In the genomic region with DNA sequence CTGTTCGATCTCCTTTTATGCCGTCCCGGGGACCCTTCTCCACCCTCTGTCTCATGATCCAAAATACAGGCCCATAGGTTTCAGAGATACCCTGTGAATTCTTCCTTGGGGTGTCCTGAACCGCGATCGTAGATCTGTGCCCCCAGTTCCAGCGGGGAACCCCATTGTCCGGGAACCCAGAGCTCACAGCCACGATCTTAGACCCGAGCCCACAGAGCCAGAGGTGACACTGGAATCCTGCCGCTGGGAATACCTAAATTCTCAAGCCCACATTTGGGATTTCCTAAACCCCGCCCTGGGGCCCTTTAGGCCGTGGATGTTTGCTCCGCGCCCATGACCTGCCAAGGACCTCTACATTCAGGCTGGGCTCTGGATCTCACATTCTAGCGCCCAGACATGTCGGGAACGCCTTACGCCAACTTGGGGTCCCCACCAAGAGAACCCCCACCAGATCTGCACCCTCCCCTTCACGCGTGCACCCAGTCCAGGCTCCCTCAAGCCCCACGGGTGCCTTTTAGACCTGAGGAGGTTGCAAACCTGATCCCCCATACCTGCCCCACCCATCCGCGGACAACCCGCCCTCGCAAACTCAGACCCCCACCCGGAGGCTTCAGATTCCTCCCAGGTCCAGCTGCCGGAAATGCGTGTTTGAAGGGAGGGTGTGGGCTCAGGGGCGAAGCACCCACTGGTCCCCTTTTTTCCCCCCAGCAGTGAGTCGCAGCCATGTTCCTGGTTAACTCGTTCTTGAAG, we compare ENCODE assay signal across 8 cellular contexts. TPM values are rescaled to one million over a fixed set of nuclear protein-coding genes. Genes with fewer than 3 reads are reported as not detected.
A peak's percentile ranks its signal among the peaks of the same experiment; 100 is the strongest.
DNase-seq lines count a peak whose midpoint lies in the region; ATAC-seq, FAIRE-seq and TF ChIP-seq lines count a peak whose summit lies in the region.

No MANE protein-coding gene starts in this region.

- no peak overlapping the region for H3K4me3 ChIP-seq in KMS-11 (IDR thresholded peaks at IDR 0.05; ENCODE audit: insufficient read depth, low read depth, low read length)
- H3K4me3 ChIP-seq in astrocyte (ENCODE audit: insufficient read depth, low read depth, low read length) = peak overlapping the region; percentile 90

- TF ChIP-seq CTCF in KMS-11 (conservative IDR thresholded peaks at IDR 0.05; ENCODE audit: low read depth, low read length) = no peak
- TF ChIP-seq CTCF in astrocyte (IDR thresholded peaks at IDR 0.05; ENCODE audit: insufficient read depth, low read depth, low read length) = no peak

- H3K79me2 ChIP-seq in KMS-11 (ENCODE audit: insufficient read depth, low read depth) = peaks cover 18% of the 10 kb centered on the region; the same call in 1 of the 2 replicates
- H3K79me2 ChIP-seq in astrocyte (ENCODE audit: insufficient read depth, low read length) = peaks cover 43% of the 10 kb centered on the region

- H3K4me1 ChIP-seq in KMS-11 (ENCODE audit: low read depth, poor library complexity, severe bottlenecking) (peaks cover 42% of the 10 kb centered on the region), astrocyte (ENCODE audit: insufficient read depth, low read length) (peaks cover 15% of the 10 kb centered on the region)

- H2AFZ ChIP-seq in KMS-11 (ENCODE audit: low read depth) = peak overlapping the region; percentile 82
- H2AFZ ChIP-seq in astrocyte (ENCODE audit: low read depth, low read length) = peak overlapping the region; percentile 51

- H3K27me3 ChIP-seq in KMS-11 (ENCODE audit: insufficient read depth, low read depth) (no peaks in the 10 kb centered on the region), astrocyte (ENCODE audit: insufficient read depth, low read length) (no peaks in the 10 kb centered on the region)

- intact Hi-C loops in sciatic nerve (cut with DNase I) = no loop called here

- H3K27ac ChIP-seq in KMS-11 = peak overlapping the region; percentile 88
- H3K27ac ChIP-seq in astrocyte (ENCODE audit: low read depth, low read length) = peak overlapping the region; percentile 97

- H3K9ac ChIP-seq in KMS-11 (peak overlapping the region; percentile 91), astrocyte (ENCODE audit: low read length) (peak overlapping the region; percentile 98)

- H3K27ac Mint-ChIP-seq in astrocyte (ENCODE audit: unreplicated experiment) = peak overlapping the region; percentile 98

- H3K9me3 Mint-ChIP-seq in astrocyte (ENCODE audit: unreplicated experiment) = peaks cover 3% of the 10 kb centered on the region

- no peak for FAIRE-seq in astrocyte (lab: Jason Lieb, UNC)

- H3K4me3 Mint-ChIP-seq in astrocyte (ENCODE audit: unreplicated experiment) = peak overlapping the region; percentile 98

- H4K20me1 ChIP-seq in KMS-11 (ENCODE audit: insufficient read depth) = no peaks in the 10 kb centered on the region
- peaks cover 32% of the 10 kb centered on the region for H4K20me1 ChIP-seq in astrocyte (ENCODE audit: insufficient read depth, low read length)

- H3K9me3 ChIP-seq in astrocyte (ENCODE audit: insufficient read depth, low read depth, low read length) = no peaks in the 10 kb centered on the region

- H3K4me1 Mint-ChIP-seq in astrocyte (ENCODE audit: low read depth, unreplicated experiment) = peaks cover 6% of the 10 kb centered on the region

- peaks cover 13% of the 10 kb centered on the region for H3K36me3 Mint-ChIP-seq in astrocyte (ENCODE audit: low read depth, unreplicated experiment)

- peaks cover 4% of the 10 kb centered on the region; the same call in 1 of the 2 replicates for H3K36me3 ChIP-seq in KMS-11 (ENCODE audit: insufficient read depth)
- H3K36me3 ChIP-seq in astrocyte (ENCODE audit: insufficient read depth, low read length) = peaks cover 18% of the 10 kb centered on the region

- peak; percentile 27 for ATAC-seq in GM18511 (IDR thresholded peaks at IDR 0.05; ENCODE audit: unreplicated experiment)
- peak; percentile 5 for ATAC-seq in sciatic nerve
- no peak for ATAC-seq in GM21737 (IDR thresholded peaks at IDR 0.05; ENCODE audit: unreplicated experiment)

- DNase-seq in AG08396 (ENCODE audit: low spot score) (peak; percentile 49), SHP77 treated with DMSO at 0.1 percent for 48 hours (lab: John Stamatoyannopoulos, UW) (peak; percentile 70), astrocyte (ENCODE audit: low read depth) (peak; percentile 67), hepatic stellate cell (ENCODE audit: low spot score) (peak; percentile 72), sciatic nerve (ENCODE audit: low spot score) (peak; percentile 73)

- peak overlapping the region; percentile 93 for H3K4me2 ChIP-seq in KMS-11
- peak overlapping the region; percentile 95 for H3K4me2 ChIP-seq in astrocyte (ENCODE audit: low read length)

- no peaks in the 10 kb centered on the region for H3K27me3 Mint-ChIP-seq in astrocyte (ENCODE audit: low read depth, unreplicated experiment)

RNA-seq across cellular contexts. Expression of a gene that starts 0.6 kb away (rescaled TPM):
- total RNA-seq in astrocyte (665 and 677 TPM in 2 replicates), sciatic nerve (534 TPM)

RNA-seq across cellular contexts. Expression of a gene that starts 11.8 kb away (rescaled TPM):
- total RNA-seq in astrocyte = 0.64 TPM in 1 of 2 replicates, not detected in the other
- total RNA-seq in sciatic nerve = 71.6 TPM

RNA-seq across cellular contexts. Expression of a gene that starts 25.2 kb away (rescaled TPM):
- total RNA-seq in astrocyte (239 and 244 TPM in 2 replicates), sciatic nerve (173 TPM)

RNA-seq across cellular contexts. Expression of a gene that starts 25.8 kb away (rescaled TPM):
- total RNA-seq in astrocyte = 57.4 and 65.1 TPM in 2 replicates
- total RNA-seq in sciatic nerve = 60.5 TPM

RNA-seq across cellular contexts. Expression of a gene that starts 29.5 kb away (rescaled TPM):
- total RNA-seq in astrocyte = not detected in 2 replicates
- total RNA-seq in sciatic nerve = not detected

Comparison
In these comparisons a context has a peak if more than half of its experiments do, and no peak if none do; other contexts are left out.
1. RNA of a gene that starts 11.8 kb away (total RNA-seq): 71.6 TPM in sciatic nerve (single experiment); 0.64 TPM in astrocyte; every median in the first group is over 10 times any median in the second.
2. Peak in every context shown above with its lines, with median percentiles within 50 percentile points of each other: DNase-seq.